In genomic region chr11:783581-784015, GRCh38 we compare ENCODE assay signal across 9 cellular contexts. TPM values are rescaled to one million over a fixed set of nuclear protein-coding genes. Genes with fewer than 3 reads are reported as not detected.
DNase-seq lines count a peak whose midpoint lies in the region; ATAC-seq and TF ChIP-seq lines count a peak whose summit lies in the region.
"Had no signal": no experiment of that assay in that cellular context is flagged by ENCODE, and none has a peak within 500 bp of the region (broad histone marks: within the 10 kb centered on the region; RNA-seq: fewer than 3 reads in every experiment).

No MANE protein-coding gene starts in this region.

- ATAC-seq in aorta (ENCODE audit: low FRiP score) (peak; percentile 71), HG02610 (IDR thresholded peaks at IDR 0.05; ENCODE audit: unreplicated experiment) (no peak)

- peak; percentile 7 for DNase-seq in activated effector memory CD4-positive, alpha-beta T cell treated with Interleukin-2 at 50 U/mL for 16 hours
- no peak for DNase-seq in activated effector memory CD4-positive, alpha-beta T cell treated with anti-CD3 and anti-CD28 coated beads, Interleukin-2, amount 50 U/mL, for 16 hours
- DNase-seq in RKO (ENCODE audit: low spot score) (peak; percentile 85), erythroblast (lab: John Stamatoyannopoulos, UW) (peak; percentile 67 to 76), midbrain (lab: John Stamatoyannopoulos, UW) (peak; percentile 81), aorta (peak; percentile 83 to 93), T1000 (lab: John Stamatoyannopoulos, UW) (no peak)
- DNase-seq: DND-41 had no signal

- no peaks in the 10 kb centered on the region for H3K4me1 ChIP-seq in aorta (ENCODE audit: control insufficient read depth in 1 of 2, insufficient read depth in 2 of 2, low read length in 2 of 2)

- no peak for TF ChIP-seq POLR2A in erythroblast (IDR thresholded peaks at IDR 0.05; ENCODE audit: low read length)

- no peaks in the 10 kb centered on the region for H3K36me3 ChIP-seq in aorta (ENCODE audit: control insufficient read depth in 1 of 2, insufficient read depth in 2 of 2, low read length in 1 of 2)

- no peaks in the 10 kb centered on the region for H3K9me3 ChIP-seq in aorta (ENCODE audit: control insufficient read depth, low read length)

- intact Hi-C loops in aorta (cut with DNase I): no loop called here

- H3K4me3 ChIP-seq in aorta (ENCODE audit: low read length in 2 of 2): no peak overlapping the region

- H3K27me3 ChIP-seq in aorta (ENCODE audit: control insufficient read depth in 1 of 2, insufficient read depth in 2 of 2, low read length in 1 of 2): no peaks in the 10 kb centered on the region

- H3K27ac ChIP-seq in aorta (ENCODE audit: low read depth in 1 of 2, low read length in 2 of 2): no peak overlapping the region

- WGBS in aorta, 2 donors: 9% methylated on average over 24 of the region's 24 CpGs

RNA-seq across cellular contexts. Expression of gene CEND1, which starts 6.3 kb away (rescaled TPM):
- total RNA-seq in aorta: not detected
- under 1 TPM in 1 of 2 donors, not detected in 1; 0.10 TPM for polyA plus RNA-seq in aorta

RNA-seq across cellular contexts. Expression of gene GATD1, which starts 6.3 kb away (rescaled TPM):
- 10 to 100 TPM; 36.1 to 52.7 TPM for total RNA-seq in aorta
- 10 to 100 TPM in 1 of 2 donors, 1 to 10 TPM in 1; 9.6 to 32.5 TPM for polyA plus RNA-seq in aorta

RNA-seq across cellular contexts. Expression of gene SLC25A22, which starts 14.5 kb away (rescaled TPM):
- total RNA-seq in aorta: 10 to 100 TPM; 10.1 to 12.9 TPM
- polyA plus RNA-seq in aorta: 1 to 10 TPM; 3.2 to 5.6 TPM

RNA-seq across cellular contexts. Expression of gene PIDD1, which starts 21.4 kb away (rescaled TPM):
- 10 to 100 TPM in 1 of 2 donors, 1 to 10 TPM in 1; 8.5 to 14.7 TPM for total RNA-seq in aorta
- polyA plus RNA-seq in aorta: 10 to 100 TPM; 15.3 to 71.4 TPM

RNA-seq across cellular contexts. Expression of gene RPLP2, which starts 26.2 kb away (rescaled TPM):
- 1,000 to 10,000 TPM; 1,300 to 1,387 TPM for total RNA-seq in aorta
- 1,000 to 10,000 TPM; 1,256 to 1,452 TPM for polyA plus RNA-seq in aorta

Comparison
In these comparisons a context has a peak if more than half of its experiments do, and no peak if none do; other contexts are left out.
1. DNase-seq: peak in activated effector memory CD4-positive, alpha-beta T cell treated with Interleukin-2 at 50 U/mL for 16 hours (single experiment), RKO (single experiment), erythroblast (2 of 2), midbrain (single experiment) and aorta (2 of 2); none in activated effector memory CD4-positive, alpha-beta T cell treated with anti-CD3 and anti-CD28 coated beads, Interleukin-2, amount 50 U/mL, for 16 hours (single experiment) and T1000 (single experiment).